8 cellular contexts compared by ENCODE assay signal in the genomic region with DNA sequence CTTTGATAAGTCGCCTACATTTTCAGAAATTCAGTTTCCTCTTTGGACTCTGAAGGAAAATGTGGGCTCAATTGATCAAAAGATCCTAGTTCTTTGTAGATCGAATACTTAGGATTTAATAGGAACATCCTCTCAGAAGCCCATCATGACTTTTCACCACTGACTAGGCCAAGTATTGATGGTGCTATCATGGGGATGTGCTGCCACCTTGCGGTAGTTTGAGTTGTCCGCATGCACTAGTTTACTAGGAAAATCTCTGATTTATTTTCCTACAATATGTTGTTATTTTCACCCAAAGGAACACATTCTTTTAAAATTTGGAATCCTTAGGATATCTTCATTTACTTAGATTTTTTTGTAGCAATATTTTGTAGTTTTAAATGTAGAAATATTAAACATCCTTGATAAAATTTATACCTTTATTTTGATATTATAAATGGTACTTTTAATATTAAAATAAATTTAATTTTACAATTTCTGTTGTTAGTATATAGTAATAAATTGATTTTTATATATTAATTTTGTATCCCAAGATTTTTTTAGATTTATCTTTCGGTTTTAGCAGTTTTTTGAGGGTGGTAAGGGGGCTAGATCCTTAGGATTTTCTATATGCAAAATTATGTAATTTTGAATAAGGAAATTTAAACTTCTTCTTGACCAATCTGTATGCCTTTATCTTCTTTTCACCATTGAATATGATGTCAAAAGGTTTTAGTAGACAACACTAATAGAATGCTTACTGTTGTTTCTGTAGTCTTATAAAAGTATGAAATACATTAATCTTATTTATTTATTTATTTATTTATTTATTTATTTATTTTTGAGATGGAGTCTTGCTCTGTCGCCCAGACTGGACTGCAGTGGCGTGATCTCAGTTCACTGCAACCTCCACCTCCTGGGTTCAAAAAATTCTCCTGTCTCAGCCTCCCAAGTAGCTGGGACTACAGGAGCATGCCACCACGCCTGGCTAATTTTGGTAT. TPM values are rescaled to one million over a fixed set of nuclear protein-coding genes. Genes with fewer than 3 reads are reported as not detected.
A peak's percentile ranks its signal among the peaks of the same experiment; 100 is the strongest.
DNase-seq lines count a peak whose midpoint lies in the region; ATAC-seq lines count a peak whose summit lies in the region.

No MANE protein-coding gene starts in this region.

- ATAC-seq in HG02798 (IDR thresholded peaks at IDR 0.05; ENCODE audit: poor library complexity, unreplicated experiment), result peak; percentile 64
- ATAC-seq in HG03159 (IDR thresholded peaks at IDR 0.05; ENCODE audit: unreplicated experiment), result no peak

- DNase-seq in ELF-1 (ENCODE audit: low read depth, low spot score) (peak; percentile 25), NCI-H226 (peak; percentile 33), cerebellum (ENCODE audit: low spot score) (peak; percentile 58), left kidney (ENCODE audit: low read depth, low spot score) (peak; percentile 87)
- peak; percentile 71 to 77 for DNase-seq in activated CD4-positive, alpha-beta T cell treated with anti-CD3 and anti-CD28 coated beads for 24 hours (ENCODE audit: low read depth in 2 of 2)
- peak; percentile 70 to 71 for DNase-seq in stimulated activated CD4-positive, alpha-beta T cell treated with anti-CD3 and anti-CD28 coated beads, Interleukin-4, amount 100 ng/mL, for 4 hours

RNA-seq across cellular contexts. Expression of gene OR9K2, which starts 52.9 kb away (rescaled TPM):
- total RNA-seq in cerebellum, result not detected

RNA-seq across cellular contexts. Expression of gene NEUROD4, which starts 53.6 kb away (rescaled TPM):
- 9.9 TPM for total RNA-seq in cerebellum

Comparison
In these comparisons a context has a peak if more than half of its experiments do, and no peak if none do; other contexts are left out.
1. DNase-seq: peak in every context shown above with its lines; median percentile 87 in left kidney; 74 in activated CD4-positive, alpha-beta T cell treated with anti-CD3 and anti-CD28 coated beads for 24 hours; 70 in stimulated activated CD4-positive, alpha-beta T cell treated with anti-CD3 and anti-CD28 coated beads, Interleukin-4, amount 100 ng/mL, for 4 hours; 58 in cerebellum; 33 in NCI-H226; 25 in ELF-1.